ENCODE assay signal across 2 cellular contexts in the genomic region with DNA sequence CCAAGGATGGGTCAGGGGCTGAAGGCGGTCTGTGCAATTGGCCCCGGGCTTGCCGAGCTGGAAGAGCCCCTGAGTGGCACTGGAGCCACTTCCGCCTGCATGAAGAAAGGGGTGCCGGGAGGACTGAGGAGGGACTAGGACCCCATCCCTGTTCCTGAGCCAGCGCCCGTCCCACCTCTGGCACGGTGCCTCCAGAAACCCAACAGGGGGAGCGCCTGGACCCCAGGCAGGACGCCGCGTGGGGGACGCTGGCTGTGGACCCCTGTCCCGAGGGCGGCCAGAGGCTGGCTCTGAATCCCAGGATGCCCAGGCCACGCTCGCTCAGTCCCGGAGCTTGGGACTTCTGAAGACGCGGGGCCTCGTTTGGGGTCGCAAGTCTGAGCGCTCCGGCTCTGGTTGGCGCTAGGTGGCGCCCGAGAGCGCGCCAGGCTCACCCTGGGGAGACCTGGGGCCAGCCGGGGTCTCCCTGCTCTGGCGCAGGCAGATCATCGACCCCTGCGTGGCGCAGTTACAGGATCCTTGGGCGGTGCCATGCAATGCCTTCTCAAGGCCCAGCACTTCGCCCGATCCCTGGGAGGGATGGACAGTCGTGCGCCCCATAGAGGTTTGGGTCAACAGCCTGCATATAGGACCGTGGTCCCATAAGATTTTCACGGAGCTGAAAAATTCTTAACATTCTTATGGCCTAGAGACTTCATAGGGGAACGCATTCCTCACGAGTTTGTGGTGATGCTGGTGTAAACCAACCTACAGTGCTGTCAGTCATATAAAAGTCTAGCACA.
TF ChIP-seq lines count a peak whose summit lies in the region.

No MANE protein-coding gene starts in this region.

TF ChIP-seq in IMR-90, 13 proteins besides CTCF, POLR2A, EP300 and RAD21:
- TF ChIP-seq CEBPB (IDR thresholded peaks at IDR 0.05; ENCODE audit: low read depth, low read length) = no peak
- TF ChIP-seq MXI1 (IDR thresholded peaks at IDR 0.05; ENCODE audit: borderline replicate concordance, low read depth, low read length) = no peak
- peak; percentile 65 for TF ChIP-seq SMC3 (IDR thresholded peaks at IDR 0.05; ENCODE audit: low read depth, low read length)
- TF ChIP-seq MAFK (IDR thresholded peaks at IDR 0.05; ENCODE audit: low read depth, low read length) = no peak
- no peak for TF ChIP-seq CHD1 (IDR thresholded peaks at IDR 0.05; ENCODE audit: low read depth, low read length)
- TF ChIP-seq ELK1 (IDR thresholded peaks at IDR 0.05; ENCODE audit: borderline replicate concordance, low read depth, low read length) = no peak
- TF ChIP-seq BHLHE40 (IDR thresholded peaks at IDR 0.05; ENCODE audit: low read depth, low read length) = peak; percentile 51; the same call in 1 of the 2 replicates
- no peak for TF ChIP-seq USF2 (IDR thresholded peaks at IDR 0.05; ENCODE audit: low read depth, low read length)
- TF ChIP-seq RFX5 (IDR thresholded peaks at IDR 0.05; ENCODE audit: low read depth, low read length) = no peak
- peak; percentile 58; the same call in 1 of the 2 replicates for TF ChIP-seq MAZ (IDR thresholded peaks at IDR 0.05; ENCODE audit: borderline replicate concordance, low read depth, low read length)

TF ChIP-seq in K562, 482 proteins besides CTCF, POLR2A, EP300 and RAD21:
- TF ChIP-seq ZNF23 (CRISPR knock-in tag; IDR thresholded peaks at IDR 0.05) = no peak
- TF ChIP-seq ZBTB7A (IDR thresholded peaks at IDR 0.05; ENCODE audit: borderline replicate concordance, control insufficient read depth, low read depth, low read length) = peak; percentile 76
- TF ChIP-seq STAG1 (CRISPR knock-in tag; IDR thresholded peaks at IDR 0.05; ENCODE audit: borderline replicate concordance) = peak; percentile 9; the same call in 1 of the 2 replicates
- no peak for TF ChIP-seq TSC22D4 (tag; IDR thresholded peaks at IDR 0.05)
- TF ChIP-seq SMC3 (conservative IDR thresholded peaks at IDR 0.05; ENCODE audit: insufficient read depth, low read depth, low read length) = peak; percentile 47; the same call in 1 of the 2 replicates
- no peak for TF ChIP-seq MED1 (CRISPR knock-in tag; IDR thresholded peaks at IDR 0.05; ENCODE audit: borderline replicate concordance)
- no peak for TF ChIP-seq JUN (IDR thresholded peaks at IDR 0.05; ENCODE audit: borderline replicate concordance, low read depth, low read length)
- TF ChIP-seq JUN (CRISPR knock-in tag; IDR thresholded peaks at IDR 0.05; ENCODE audit: borderline replicate concordance) = no peak
- TF ChIP-seq RNF219 (CRISPR knock-in tag; IDR thresholded peaks at IDR 0.05) = no peak
- TF ChIP-seq ZNF79 (CRISPR knock-in tag; IDR thresholded peaks at IDR 0.05; ENCODE audit: low read depth) = no peak
- TF ChIP-seq, protein P1, sequence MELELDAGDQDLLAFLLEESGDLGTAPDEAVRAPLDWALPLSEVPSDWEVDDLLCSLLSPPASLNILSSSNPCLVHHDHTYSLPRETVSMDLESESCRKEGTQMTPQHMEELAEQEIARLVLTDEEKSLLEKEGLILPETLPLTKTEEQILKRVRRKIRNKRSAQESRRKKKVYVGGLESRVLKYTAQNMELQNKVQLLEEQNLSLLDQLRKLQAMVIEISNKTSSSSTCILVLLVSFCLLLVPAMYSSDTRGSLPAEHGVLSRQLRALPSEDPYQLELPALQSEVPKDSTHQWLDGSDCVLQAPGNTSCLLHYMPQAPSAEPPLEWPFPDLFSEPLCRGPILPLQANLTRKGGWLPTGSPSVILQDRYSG (tag; conservative IDR thresholded peaks at IDR 0.05; ENCODE audit: low read depth) = no peak
- no peak for TF ChIP-seq HOXB6 (CRISPR knock-in tag; IDR thresholded peaks at IDR 0.05; ENCODE audit: borderline replicate concordance)
- TF ChIP-seq NFIC (IDR thresholded peaks at IDR 0.05) = 0 out of 2 replicates have a peak, but pooled peaks have one; percentile 24
- TF ChIP-seq SP2 (IDR thresholded peaks at IDR 0.05; ENCODE audit: extremely low read depth, low read depth, low read length, poor library complexity, severe bottlenecking) = no peak
TF ChIP-seq in K562: peak in this region for 4.
